Comparison of ENCODE assay signal across 25 cellular contexts in genomic region chr6:167124753-167125152, GRCh38. TPM values are rescaled to one million over a fixed set of nuclear protein-coding genes. Genes with fewer than 3 reads are reported as not detected.
"Had no signal": no experiment of that assay in that cellular context is flagged by ENCODE, and none has a peak within 500 bp of the region (broad histone marks: within the 10 kb centered on the region; RNA-seq: fewer than 3 reads in every experiment).

No MANE protein-coding gene starts in this region.

- FAIRE-seq: endometrium, kidney had no signal

- DNase-seq: activated CD4-positive, alpha-beta T cell treated with anti-CD3 and anti-CD28 coated beads for 36 hours; activated CD8-positive, alpha-beta memory T cell treated with anti-CD3 and anti-CD28 coated beads, Interleukin-2, amount 50 U/mL, for 48 hours; activated CD8-positive, alpha-beta T cell treated with anti-CD3 and anti-CD28 coated beads, Interleukin-2, amount 10 ng/mL, durations not matched to agents 7 days and 5 days; activated gamma-delta T cell; activated T-cell treated with anti-CD3 and anti-CD28 coated beads, Interleukin-2, amount 50 U/mL, for 72 hours; erythroblast; foreskin melanocyte; kidney; stimulated activated CD4-positive, alpha-beta T cell treated with anti-CD3 and anti-CD28 coated beads, Interleukin-15, amount 100 ng/mL, for 24 hours; stimulated activated CD4-positive, alpha-beta T cell treated with anti-CD3 and anti-CD28 coated beads, Interleukin-2, amount 100 ng/mL, for 48 hours; upper lobe of right lung had no signal

- ATAC-seq: activated CD4-positive, alpha-beta T cell treated with anti-CD3 and anti-CD28 coated beads for 36 hours; activated CD8-positive, alpha-beta T cell treated with anti-CD3 and anti-CD28 coated beads, Interleukin-2, amount 10 ng/mL, durations not matched to agents 7 days and 5 days; activated T-cell treated with anti-CD3 and anti-CD28 coated beads, Interleukin-2, amount 50 U/mL, for 72 hours; left lobe of liver; upper lobe of right lung had no signal

- H3K4me3 ChIP-seq: ascending aorta, coronary artery, lung, skin epidermis, upper lobe of right lung had no signal

- H3K4me1 ChIP-seq: ascending aorta, upper lobe of right lung had no signal

- H3K27ac Mint-ChIP-seq: activated CD4-positive, alpha-beta T cell treated with anti-CD3 and anti-CD28 coated beads for 36 hours; activated CD8-positive, alpha-beta T cell treated with anti-CD3 and anti-CD28 coated beads, Interleukin-2, amount 10 ng/mL, durations not matched to agents 7 days and 5 days; activated naive CD4-positive, alpha-beta T cell treated with anti-CD3 and anti-CD28 coated beads, Interleukin-2, amount 50 U/mL, for 24 hours; activated T-cell treated with anti-CD3 and anti-CD28 coated beads, Interleukin-2, amount 50 U/mL, for 72 hours; mesothelial cell of epicardium had no signal

- H3K4me3 Mint-ChIP-seq: activated CD4-positive, alpha-beta T cell treated with anti-CD3 and anti-CD28 coated beads for 36 hours; activated naive CD4-positive, alpha-beta T cell treated with anti-CD3 and anti-CD28 coated beads, Interleukin-2, amount 50 U/mL, for 24 hours; activated T-cell treated with anti-CD3 and anti-CD28 coated beads, Interleukin-2, amount 50 U/mL, for 72 hours; mesothelial cell of epicardium had no signal

- H3K36me3 ChIP-seq: ascending aorta, upper lobe of right lung had no signal

- H3K36me3 Mint-ChIP-seq: activated naive CD4-positive, alpha-beta T cell treated with anti-CD3 and anti-CD28 coated beads, Interleukin-2, amount 50 U/mL, for 24 hours; mesothelial cell of epicardium had no signal

- H3K27me3 Mint-ChIP-seq: activated CD4-positive, alpha-beta T cell treated with anti-CD3 and anti-CD28 coated beads for 36 hours; activated naive CD4-positive, alpha-beta T cell treated with anti-CD3 and anti-CD28 coated beads, Interleukin-2, amount 50 U/mL, for 24 hours had no signal

- H3K9me3 Mint-ChIP-seq: activated naive CD4-positive, alpha-beta T cell treated with anti-CD3 and anti-CD28 coated beads, Interleukin-2, amount 50 U/mL, for 24 hours; mesothelial cell of epicardium had no signal

- H3K27me3 ChIP-seq: ascending aorta, upper lobe of right lung had no signal

- H3K27ac ChIP-seq: ascending aorta, coronary artery, upper lobe of right lung had no signal

- H3K9me3 ChIP-seq: ascending aorta, upper lobe of right lung had no signal

RNA-seq across cellular contexts. Expression of gene CCR6, which starts 1.9 kb away (rescaled TPM):
- total RNA-seq: ascending aorta; left lobe of liver; mesothelial cell of epicardium; myocyte; posterior vena cava; T-helper 2 cell treated with Interferon-gamma antibody and Interleukin-4, amounts not matched to agents 100 ng/mL and 5 ng/mL, for 36 hours had no signal
- polyA plus RNA-seq: neural cell had no signal

RNA-seq across cellular contexts. Expression of gene GPR31, which starts 33.0 kb away (rescaled TPM):
- total RNA-seq: activated CD4-positive, alpha-beta T cell treated with anti-CD3 and anti-CD28 coated beads for 36 hours; activated CD8-positive, alpha-beta T cell treated with anti-CD3 and anti-CD28 coated beads, Interleukin-2, amount 10 ng/mL, durations not matched to agents 7 days and 5 days; activated T-cell treated with anti-CD3 and anti-CD28 coated beads, Interleukin-2, amount 50 U/mL, for 72 hours; ascending aorta; left lobe of liver; mesothelial cell of epicardium; myocyte; omental fat pad; posterior vena cava; T-helper 2 cell treated with Interferon-gamma antibody and Interleukin-4, amounts not matched to agents 100 ng/mL and 5 ng/mL, for 36 hours; upper lobe of right lung had no signal
- polyA plus RNA-seq: adipose tissue, neural cell had no signal
